In the genomic region with DNA sequence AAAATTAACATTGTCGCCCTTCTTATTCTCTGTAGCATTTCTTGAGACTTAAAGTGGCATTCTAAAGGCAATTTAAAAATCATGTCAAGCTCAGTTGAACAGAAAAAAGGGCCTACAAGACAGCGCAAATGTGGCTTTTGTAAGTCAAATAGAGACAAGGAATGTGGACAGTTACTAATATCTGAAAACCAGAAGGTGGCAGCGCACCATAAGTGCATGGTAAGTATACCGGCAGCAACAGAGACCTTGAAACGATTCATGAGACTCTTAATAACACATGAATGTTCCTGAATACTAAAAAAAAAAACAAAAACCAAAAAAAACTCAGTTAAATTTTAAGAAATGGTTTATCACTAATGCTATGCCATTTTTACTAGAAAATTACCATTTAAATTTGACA, we compare ENCODE assay signal across 8 cellular contexts. TPM values are rescaled to one million over a fixed set of nuclear protein-coding genes. Genes with fewer than 3 reads are reported as not detected.
DNase-seq lines count a peak whose midpoint lies in the region; ATAC-seq and TF ChIP-seq lines count a peak whose summit lies in the region.

No MANE protein-coding gene starts in this region.

- no peaks in the 10 kb centered on the region for H3K4me1 ChIP-seq in endodermal cell (ENCODE audit: control insufficient read depth, insufficient read depth, low read length)
- H3K4me1 ChIP-seq in testis: no peaks in the 10 kb centered on the region

- H3K4me3 ChIP-seq in endodermal cell (ENCODE audit: low read length): no peak overlapping the region
- no peak overlapping the region for H3K4me3 ChIP-seq in testis

- ATAC-seq in HG03439 (IDR thresholded peaks at IDR 0.05; ENCODE audit: unreplicated experiment): peak; percentile 38
- no peak for ATAC-seq in esophagus mucosa
- ATAC-seq in GM19328 (IDR thresholded peaks at IDR 0.05; ENCODE audit: unreplicated experiment): no peak

- no peaks in the 10 kb centered on the region for H3K9me3 ChIP-seq in endodermal cell (ENCODE audit: control insufficient read depth, low read length)
- H3K9me3 ChIP-seq in testis: no peaks in the 10 kb centered on the region

- H3K9ac ChIP-seq in endodermal cell (ENCODE audit: extremely low read depth, low read length, poor library complexity, severe bottlenecking): no peak overlapping the region

- H3K4me1 Mint-ChIP-seq in endodermal cell: peaks cover 3% of the 10 kb centered on the region

- TF ChIP-seq CTCF in endodermal cell (conservative IDR thresholded peaks at IDR 0.05) (peak; percentile 31), testis (IDR thresholded peaks at IDR 0.05) (peak in 1 of 3 experiments; percentile 7)

- no peak overlapping the region for H3K27ac Mint-ChIP-seq in endodermal cell

- intact Hi-C loops in testis (cut with DNase I; ENCODE audit: low total_unique reads): no loop called here

- 95% methylated on average over 3 of the region's 5 CpGs; no CpG with 5 or more reads in 1 of the 2 experiments for WGBS in endodermal cell (ENCODE audit: insufficient coverage in 1 of 2, insufficient read length in 1 of 2), 2 experiments
- WGBS in testis, 2 donors: 48 to 59% methylated on average over 4 to 5 of the region's 5 CpGs

- H3K27me3 ChIP-seq in endodermal cell (ENCODE audit: control insufficient read depth, insufficient read depth, low read length, poor library complexity, severe bottlenecking) (no peaks in the 10 kb centered on the region), testis (no peaks in the 10 kb centered on the region)

- no peak for TF ChIP-seq POLR2A in testis (IDR thresholded peaks at IDR 0.05)

- H3K4me3 Mint-ChIP-seq in endodermal cell: no peak overlapping the region

- H3K36me3 ChIP-seq in endodermal cell (ENCODE audit: control insufficient read depth, insufficient read depth, low read length) (peaks cover 15% of the 10 kb centered on the region), testis (ENCODE audit: low read depth, missing control alignments) (no peaks in the 10 kb centered on the region)

- DNase-seq in stimulated activated CD4-positive, alpha-beta T cell treated with anti-CD3 and anti-CD28 coated beads, Interleukin-15, amount 100 ng/mL, for 24 hours: peak; percentile 31
- DNase-seq in stimulated activated CD4-positive, alpha-beta T cell treated with anti-CD3 and anti-CD28 coated beads, Interleukin-12 subunit alpha, Interleukin-12 subunit beta, amount 100 ng/mL, for 4 hours: no peak
- peak; percentile 5 to 14 for DNase-seq in SHP77 (lab: John Stamatoyannopoulos, UW)
- DNase-seq in endodermal cell: no peak
- peak; percentile 59 for DNase-seq in testis

- H3K27ac ChIP-seq in endodermal cell (ENCODE audit: low read depth, low read length): no peak overlapping the region
- H3K27ac ChIP-seq in testis: no peak overlapping the region

- H3K9me3 Mint-ChIP-seq in endodermal cell: peaks cover 29% of the 10 kb centered on the region

- peaks cover 26% of the 10 kb centered on the region for H3K36me3 Mint-ChIP-seq in endodermal cell (ENCODE audit: low read depth)

- H3K27me3 Mint-ChIP-seq in endodermal cell (ENCODE audit: insufficient read depth): no peaks in the 10 kb centered on the region

RNA-seq across cellular contexts. Expression of a gene that starts 4.4 kb away (rescaled TPM):
- 10 to 100 TPM; 41.5 to 50.1 TPM for total RNA-seq in endodermal cell
- polyA plus RNA-seq in endodermal cell (2013, experiment 1 of 2): 85.0 TPM
- 80.7 TPM for polyA plus RNA-seq in endodermal cell (2013, experiment 2 of 2)
- total RNA-seq in testis: 10 to 100 TPM; 24.3 to 30.0 TPM
- 12.4 TPM for polyA plus RNA-seq in testis (ENCODE audit: insufficient read depth, low read depth, low replicate concordance)
- 12.5 TPM for total RNA-seq in esophagus mucosa

Comparison
In these comparisons a context has a peak if more than half of its experiments do, and no peak if none do; other contexts are left out.
1. DNase-seq: peak in stimulated activated CD4-positive, alpha-beta T cell treated with anti-CD3 and anti-CD28 coated beads, Interleukin-15, amount 100 ng/mL, for 24 hours (single experiment), SHP77 (2 of 2) and testis (single experiment); none in stimulated activated CD4-positive, alpha-beta T cell treated with anti-CD3 and anti-CD28 coated beads, Interleukin-12 subunit alpha, Interleukin-12 subunit beta, amount 100 ng/mL, for 4 hours (single experiment) and endodermal cell (single experiment).